In genomic region chr17:7943291-7943690, GRCh38 we compare ENCODE assay signal across 17 cellular contexts. TPM values are rescaled to one million over a fixed set of nuclear protein-coding genes. Genes with fewer than 3 reads are reported as not detected.
DNase-seq lines count a peak whose midpoint lies in the region; ATAC-seq and TF ChIP-seq lines count a peak whose summit lies in the region.
"Had no signal": no experiment of that assay in that cellular context is flagged by ENCODE, and none has a peak within 500 bp of the region (broad histone marks: within the 10 kb centered on the region; RNA-seq: fewer than 3 reads in every experiment).

No MANE protein-coding gene starts in this region.

- CTCF ChIA-PET in activated CD8-positive, alpha-beta T cell treated with anti-CD3 and anti-CD28 coated beads for 36 hours (lab: Charles Lee), result interaction anchor here (1.0 to 2.3 kb wide), 4 partner anchors 8 to 47 kb away, joined by 3 to 9 read pairs (median 4); no protein-coding TSS in a partner anchor

- ATAC-seq in heart left ventricle, result no peak
- ATAC-seq in activated CD8-positive, alpha-beta T cell treated with anti-CD3 and anti-CD28 coated beads for 36 hours, result no peak
- ATAC-seq: A549; CD8-positive, alpha-beta T cell had no signal

- no peak overlapping the region for H3K4me3 Mint-ChIP-seq in neural crest cell
- H3K4me3 Mint-ChIP-seq in activated CD8-positive, alpha-beta T cell treated with anti-CD3 and anti-CD28 coated beads for 36 hours, result no peak overlapping the region
- H3K4me3 Mint-ChIP-seq: B cell; CD4-positive, alpha-beta T cell; CD8-positive, alpha-beta T cell had no signal

- 87 to 92% (median 89%) methylated on average over 8 to 13 of the region's 13 CpGs for WGBS in heart left ventricle, 4 donors

- DNase-seq in cardiac septum (ENCODE audit: low spot score) (peak; percentile 24), heart left ventricle (no peak), neural crest cell (ENCODE audit: low read depth, low spot score) (no peak), retina (no peak)
- no peak for DNase-seq in activated CD8-positive, alpha-beta T cell treated with anti-CD3 and anti-CD28 coated beads for 36 hours
- DNase-seq: AML-193; Caco-2; Calu3; CD4-positive, alpha-beta T cell; CD8-positive, alpha-beta T cell; DMS79 treated with DMSO at 0.1 percent for 48 hours; GF-D8 had no signal

- peaks cover 8% of the 10 kb centered on the region for H3K36me3 Mint-ChIP-seq in neural crest cell (ENCODE audit: low read depth)
- H3K36me3 Mint-ChIP-seq in activated CD8-positive, alpha-beta T cell treated with anti-CD3 and anti-CD28 coated beads for 36 hours (ENCODE audit: low read depth), result peaks cover 53% of the 10 kb centered on the region

- TF ChIP-seq POLR2A in heart left ventricle (IDR thresholded peaks at IDR 0.05), result no peak

- no peak overlapping the region for H3K4me3 ChIP-seq in heart left ventricle
- H3K4me3 ChIP-seq: A549; BLaER1 treated with 17β-estradiol and CSF1 and Interleukin-3, amounts not matched to agents 10 nM and 100 nM had no signal

- POLR2A ChIA-PET in activated CD8-positive, alpha-beta T cell treated with anti-CD3 and anti-CD28 coated beads for 36 hours (lab: Charles Lee), result interaction anchor here (3.3 kb wide), 1 partner anchor 10 kb away, joined by 16 read pairs; no protein-coding TSS in a partner anchor

- no peaks in the 10 kb centered on the region for H3K27me3 ChIP-seq in heart left ventricle
- H3K27me3 ChIP-seq: BLaER1 treated with 17β-estradiol and CSF1 and Interleukin-3, amounts not matched to agents 10 nM and 100 nM had no signal

- H3K36me3 ChIP-seq in heart left ventricle, result peaks cover 4 to 96% (median 83%) of the 10 kb centered on the region in 9 donors

- H3K27ac Mint-ChIP-seq in neural crest cell (ENCODE audit: unreplicated experiment), result peak overlapping the region; percentile 27
- no peak overlapping the region for H3K27ac Mint-ChIP-seq in activated CD8-positive, alpha-beta T cell treated with anti-CD3 and anti-CD28 coated beads for 36 hours
- H3K27ac Mint-ChIP-seq: B cell; CD4-positive, alpha-beta T cell; CD8-positive, alpha-beta T cell had no signal

- no peak for TF ChIP-seq CTCF in heart left ventricle (IDR thresholded peaks at IDR 0.05)
- no peak for TF ChIP-seq CTCF in neural crest cell (conservative IDR thresholded peaks at IDR 0.05)
- no peak for TF ChIP-seq CTCF in activated CD8-positive, alpha-beta T cell treated with anti-CD3 and anti-CD28 coated beads for 36 hours (IDR thresholded peaks at IDR 0.05)

- intact Hi-C loops in cardiac septum (cut with DNase I) (no loop called here), heart left ventricle (cut with DNase I) (no loop called here)
- intact Hi-C loops in activated CD8-positive, alpha-beta T cell treated with anti-CD3 and anti-CD28 coated beads for 36 hours (cut with micrococcal nuclease), result no loop called here

- H3K9me3 Mint-ChIP-seq in neural crest cell, result no peaks in the 10 kb centered on the region
- H3K9me3 Mint-ChIP-seq in activated CD8-positive, alpha-beta T cell treated with anti-CD3 and anti-CD28 coated beads for 36 hours, result no peaks in the 10 kb centered on the region
- H3K9me3 Mint-ChIP-seq: CD4-positive, alpha-beta T cell; CD8-positive, alpha-beta T cell had no signal

- no peaks in the 10 kb centered on the region for H3K9me3 ChIP-seq in heart left ventricle
- H3K9me3 ChIP-seq: A549; BLaER1 treated with 17β-estradiol and CSF1 and Interleukin-3, amounts not matched to agents 10 nM and 100 nM; Caco-2 had no signal

- H3K27me3 Mint-ChIP-seq in neural crest cell (ENCODE audit: low read depth), result no peaks in the 10 kb centered on the region
- H3K27me3 Mint-ChIP-seq in activated CD8-positive, alpha-beta T cell treated with anti-CD3 and anti-CD28 coated beads for 36 hours, result no peaks in the 10 kb centered on the region
- H3K27me3 Mint-ChIP-seq: B cell; CD4-positive, alpha-beta T cell had no signal

- no peaks in the 10 kb centered on the region for H3K4me1 Mint-ChIP-seq in neural crest cell
- H3K4me1 Mint-ChIP-seq in activated CD8-positive, alpha-beta T cell treated with anti-CD3 and anti-CD28 coated beads for 36 hours (ENCODE audit: low read depth), result no peaks in the 10 kb centered on the region
- H3K4me1 Mint-ChIP-seq: B cell had no signal

- H3K4me1 ChIP-seq in heart left ventricle, result no peaks in the 10 kb centered on the region
- H3K4me1 ChIP-seq: A549, Caco-2 had no signal

- H3K27ac ChIP-seq in heart left ventricle, result no peak overlapping the region
- H3K27ac ChIP-seq: 22Rv1, A549, C4-2B had no signal

RNA-seq across cellular contexts. Expression of gene CNTROB, which starts 11.3 kb away (rescaled TPM):
- 12.0 TPM for total RNA-seq in cardiac septum
- 10 to 100 TPM in 4 of 9 donors, 1 to 10 TPM in 5; 7.9 to 19.2 (median 9.7) TPM for total RNA-seq in heart left ventricle
- polyA plus RNA-seq in heart left ventricle, result 10 to 100 TPM; 11.2 to 15.4 TPM
- total RNA-seq in neural crest cell, result 55.5 and 58.3 TPM in 2 replicates
- 10 to 100 TPM; 48.4 to 54.1 TPM for total RNA-seq in activated CD8-positive, alpha-beta T cell treated with anti-CD3 and anti-CD28 coated beads for 36 hours

RNA-seq across cellular contexts. Expression of gene TRAPPC1, which starts 11.5 kb away (rescaled TPM):
- total RNA-seq in cardiac septum (114 TPM), heart left ventricle (100 to 1,000 TPM in 6 of 9 donors, 10 to 100 TPM in 3; 60.8 to 170 (median 125) TPM), neural crest cell (129 and 145 TPM in 2 replicates)
- 100 to 1,000 TPM; 136 to 156 TPM for polyA plus RNA-seq in heart left ventricle
- total RNA-seq in activated CD8-positive, alpha-beta T cell treated with anti-CD3 and anti-CD28 coated beads for 36 hours, result 100 to 1,000 TPM; 140 to 143 TPM

RNA-seq across cellular contexts. Expression of gene KCNAB3, which starts 13.6 kb away (rescaled TPM):
- total RNA-seq in cardiac septum (0.43 TPM), heart left ventricle (1 to 10 TPM in 2 of 9 donors, under 1 TPM in 5, not detected in 2; 0.19 to 1.7 (median 0.38) TPM), neural crest cell (19.9 and 20.4 TPM in 2 replicates)
- polyA plus RNA-seq in heart left ventricle, result under 1 TPM; 0.22 to 0.88 TPM
- total RNA-seq in activated CD8-positive, alpha-beta T cell treated with anti-CD3 and anti-CD28 coated beads for 36 hours, result 1 to 10 TPM; 7.2 to 7.6 TPM

RNA-seq across cellular contexts. Expression of gene RNF227, which starts 27.2 kb away (rescaled TPM):
- 1.00 TPM for total RNA-seq in cardiac septum
- 1 to 10 TPM in 5 of 9 donors, under 1 TPM in 4; 0.51 to 4.9 (median 1.1) TPM for total RNA-seq in heart left ventricle
- under 1 TPM; 0.79 to 0.88 TPM for polyA plus RNA-seq in heart left ventricle
- total RNA-seq in neural crest cell, result 3.6 and 4.0 TPM in 2 replicates
- 1 to 10 TPM; 5.1 to 5.2 TPM for total RNA-seq in activated CD8-positive, alpha-beta T cell treated with anti-CD3 and anti-CD28 coated beads for 36 hours

RNA-seq across cellular contexts. Expression of gene CHD3, which starts 54.7 kb away (rescaled TPM):
- total RNA-seq in cardiac septum, result 14.2 TPM
- total RNA-seq in heart left ventricle, result 10 to 100 TPM in 6 of 9 donors, 1 to 10 TPM in 3; 6.7 to 30.6 (median 13.6) TPM
- 10 to 100 TPM; 17.5 to 17.9 TPM for polyA plus RNA-seq in heart left ventricle
- 53.3 and 59.7 TPM in 2 replicates for total RNA-seq in neural crest cell
- total RNA-seq in activated CD8-positive, alpha-beta T cell treated with anti-CD3 and anti-CD28 coated beads for 36 hours, result 100 to 1,000 TPM; 130 to 139 TPM
